Comparison of ENCODE assay signal across 17 cellular contexts in the genomic region with DNA sequence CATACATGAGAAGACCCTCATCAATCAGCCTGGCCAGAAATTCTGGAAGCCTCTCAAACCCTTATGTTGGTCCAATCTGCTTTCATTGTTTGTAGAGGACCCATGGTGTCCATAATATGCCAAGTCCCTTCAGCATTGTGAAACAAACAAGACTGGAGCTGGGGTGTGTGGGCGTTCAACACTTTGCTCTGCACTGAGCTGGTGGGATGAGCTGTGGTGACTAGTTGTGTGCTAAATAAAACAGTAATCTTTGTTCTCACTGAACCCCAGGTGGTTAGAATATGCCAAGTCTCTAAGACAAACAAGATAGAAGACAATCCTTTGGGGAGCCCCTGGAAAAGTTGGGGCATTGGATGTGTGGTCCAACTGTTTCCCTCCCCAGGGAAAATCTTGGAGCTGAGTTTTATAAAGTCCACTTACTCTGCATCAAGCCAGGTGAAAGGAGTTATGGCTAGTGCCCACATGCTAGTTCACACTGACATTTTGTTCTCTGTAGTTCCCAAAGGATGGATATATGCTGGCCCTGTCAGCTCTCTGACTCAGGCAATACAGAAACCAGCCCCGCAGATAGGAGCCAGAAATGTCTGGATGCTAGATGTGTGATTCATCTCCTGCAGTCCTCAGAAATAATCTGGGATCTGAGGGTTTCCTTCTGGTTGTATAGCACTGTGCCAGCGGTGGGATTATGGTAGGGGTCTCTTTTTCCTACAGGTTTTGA.
DNase-seq lines count a peak whose midpoint lies in the region; ATAC-seq and TF ChIP-seq lines count a peak whose summit lies in the region.
"Had no signal": no experiment of that assay in that cellular context is flagged by ENCODE, and none has a peak within 500 bp of the region (broad histone marks: within the 10 kb centered on the region; RNA-seq: fewer than 3 reads in every experiment).

No MANE protein-coding gene starts in this region.

- H3K9ac ChIP-seq in adipocyte (ENCODE audit: low read length): no peak overlapping the region
- no peak overlapping the region for H3K9ac ChIP-seq in smooth muscle cell (ENCODE audit: low read depth)

- H3K9me3 ChIP-seq in right atrium auricular region (no peaks in the 10 kb centered on the region), adipocyte (ENCODE audit: control insufficient read depth, low read length) (no peaks in the 10 kb centered on the region), smooth muscle cell (replicated peaks; ENCODE audit: low read depth) (no peaks in the 10 kb centered on the region)

- intact Hi-C loops in Right ventricle myocardium inferior (cut with DNase I): no loop called here

- DNase-seq in Right ventricle myocardium inferior (ENCODE audit: missing footprints) (no peak), right atrium auricular region (ENCODE audit: low spot score) (no peak), adipocyte (ENCODE audit: low read depth) (peak; percentile 52), fibroblast of the aortic adventitia (ENCODE audit: low read depth) (peak; percentile 82), smooth muscle cell (lab: John Stamatoyannopoulos, UW; ENCODE audit: unreplicated experiment) (no peak), CD1c-positive myeloid dendritic cell (ENCODE audit: extremely low spot score) (no peak)
- DNase-seq in effector CD4-positive, alpha-beta T cell: no peak
- DNase-seq: 8988T; CD4-positive, alpha-beta T cell; DMS79; NCI-H1092; NCI-H2171 treated with DMSO at 0.1 percent for 48 hours; stimulated activated naive B cell treated with anti-CD40 and anti-IgM and Interleukin-4, amounts not matched to agents 10 μg/mL and 1 μg/mL and 100 μg/mL, for 72 hours; T-helper 1 cell; WERI-Rb-1 had no signal

- H3K27ac ChIP-seq in right atrium auricular region (no peak overlapping the region), smooth muscle cell (ENCODE audit: low read depth) (peak overlapping the region; percentile 83)
- H3K27ac ChIP-seq: esophagus muscularis mucosa, WERI-Rb-1 had no signal

- no peaks in the 10 kb centered on the region for H3K79me2 ChIP-seq in smooth muscle cell (ENCODE audit: low read depth)

- H3F3A ChIP-seq in smooth muscle cell (ENCODE audit: low read depth): peaks cover 4% of the 10 kb centered on the region

- TF ChIP-seq CTCF in right atrium auricular region (IDR thresholded peaks at IDR 0.05) (no peak), fibroblast of the aortic adventitia (IDR thresholded peaks at IDR 0.05; ENCODE audit: insufficient read depth, low read length) (no peak), smooth muscle cell (IDR thresholded peaks at IDR 0.05; ENCODE audit: borderline replicate concordance, insufficient read depth, poor library complexity, severe bottlenecking) (no peak)

- peak; percentile 72 for ATAC-seq in Right ventricle myocardium inferior
- no peak for ATAC-seq in GM18511 (IDR thresholded peaks at IDR 0.05; ENCODE audit: unreplicated experiment)
- ATAC-seq: stimulated activated naive B cell treated with anti-CD40 and anti-IgM and Interleukin-4, amounts not matched to agents 10 μg/mL and 1 μg/mL and 100 μg/mL, for 72 hours had no signal

- H3K4me1 ChIP-seq in right atrium auricular region (no peaks in the 10 kb centered on the region), adipocyte (ENCODE audit: control insufficient read depth, insufficient read depth, low read length) (peaks cover 16% of the 10 kb centered on the region), smooth muscle cell (ENCODE audit: low read depth) (no peaks in the 10 kb centered on the region)
- H3K4me1 ChIP-seq: esophagus muscularis mucosa had no signal

- no peaks in the 10 kb centered on the region for H4K20me1 ChIP-seq in smooth muscle cell (ENCODE audit: low read depth)

- H3K4me3 ChIP-seq in right atrium auricular region: no peak overlapping the region
- no peak overlapping the region for H3K4me3 ChIP-seq in adipocyte (ENCODE audit: low read length)
- H3K4me3 ChIP-seq in fibroblast of the aortic adventitia (ENCODE audit: low read depth, low read length): no peak overlapping the region
- no peak overlapping the region for H3K4me3 ChIP-seq in smooth muscle cell
- H3K4me3 ChIP-seq: esophagus muscularis mucosa had no signal

- WGBS in smooth muscle cell (ENCODE audit: low lambda C conversion rate): 33% methylated on average over 3 of the region's 3 CpGs

- peak overlapping the region; percentile 4 for H2AFZ ChIP-seq in smooth muscle cell (ENCODE audit: low read depth)

- H3K27me3 ChIP-seq in right atrium auricular region (no peaks in the 10 kb centered on the region), adipocyte (replicated peaks; ENCODE audit: control insufficient read depth, insufficient read depth, low read length) (no peaks in the 10 kb centered on the region), smooth muscle cell (ENCODE audit: low read depth) (no peaks in the 10 kb centered on the region)
- H3K27me3 ChIP-seq: esophagus muscularis mucosa had no signal

- peak overlapping the region; percentile 19 for H3K4me2 ChIP-seq in smooth muscle cell

- H3K36me3 ChIP-seq in right atrium auricular region: no peaks in the 10 kb centered on the region
- no peaks in the 10 kb centered on the region for H3K36me3 ChIP-seq in adipocyte (ENCODE audit: control insufficient read depth, insufficient read depth, low read length, severe bottlenecking)
- H3K36me3 ChIP-seq in smooth muscle cell (ENCODE audit: low read depth): no peaks in the 10 kb centered on the region
- H3K36me3 ChIP-seq: esophagus muscularis mucosa, WERI-Rb-1 had no signal

Comparison
In these comparisons a context has a peak if more than half of its experiments do, and no peak if none do; other contexts are left out.
1. DNase-seq: peak in adipocyte (single experiment) and fibroblast of the aortic adventitia (single experiment); none in Right ventricle myocardium inferior (single experiment), right atrium auricular region (single experiment), smooth muscle cell (single experiment), effector CD4-positive, alpha-beta T cell (single experiment) and CD1c-positive myeloid dendritic cell (single experiment).